In the genomic region with DNA sequence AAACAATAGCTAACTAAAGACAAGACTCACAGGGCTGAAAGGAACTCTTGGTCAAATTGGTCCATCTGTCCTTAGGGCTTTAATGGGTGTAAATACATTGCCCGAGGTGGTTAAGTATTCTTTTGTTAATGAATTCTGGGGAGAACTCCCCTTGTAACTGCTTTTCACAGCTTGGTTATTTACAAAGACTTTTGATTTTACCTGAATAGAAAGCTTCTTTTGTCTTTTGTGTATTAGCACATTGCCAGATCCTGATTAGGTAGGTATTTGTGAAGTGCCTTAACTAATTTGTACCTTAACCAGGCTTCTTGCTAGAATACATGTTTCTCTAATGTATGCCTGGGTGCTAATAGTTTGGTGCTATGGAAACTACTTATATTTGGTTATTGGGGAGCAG, we compare ENCODE assay signal across 11 cellular contexts. TPM values are rescaled to one million over a fixed set of nuclear protein-coding genes. Genes with fewer than 3 reads are reported as not detected.
DNase-seq lines count a peak whose midpoint lies in the region; ATAC-seq and TF ChIP-seq lines count a peak whose summit lies in the region.
"Had no signal": no experiment of that assay in that cellular context is flagged by ENCODE, and none has a peak within 500 bp of the region (broad histone marks: within the 10 kb centered on the region; RNA-seq: fewer than 3 reads in every experiment).

No MANE protein-coding gene starts in this region.

- DNase-seq in stimulated activated naive CD8-positive, alpha-beta T cell treated with anti-CD3 and anti-CD28 coated beads, Interleukin-15, Interleukin-2, amounts not matched to agents 100 U/mL and 50 U/mL, for 24 hours: no peak
- no peak for DNase-seq in brain microvascular endothelial cell
- no peak for DNase-seq in vagina (ENCODE audit: extremely low spot score in 2 of 2)
- DNase-seq in T-helper 9 cell: no peak
- no peak for DNase-seq in HEK293T (ENCODE audit: extremely low spot score)
- no peak for DNase-seq in NCI-H1436 treated with DMSO at 0.1 percent for 48 hours (lab: John Stamatoyannopoulos, UW)
- DNase-seq: Caco-2, left ventricle myocardium superior, SHP77 treated with DMSO at 0.1 percent for 48 hours had no signal

- no peak for TF ChIP-seq POLR2A in vagina (IDR thresholded peaks at IDR 0.05)

- H3K27ac ChIP-seq in brain microvascular endothelial cell (peak overlapping the region; percentile 59), muscle layer of duodenum (ENCODE audit: low read length) (peak overlapping the region; percentile 79), vagina (peak overlapping the region; percentile 82)

- peak overlapping the region; percentile 97 for H3K27ac Mint-ChIP-seq in stimulated activated naive CD8-positive, alpha-beta T cell treated with anti-CD3 and anti-CD28 coated beads, Interleukin-15, Interleukin-2, amounts not matched to agents 100 ng/mL and 50 ng/mL, for 24 hours

- no peaks in the 10 kb centered on the region for H3K27me3 Mint-ChIP-seq in stimulated activated naive CD8-positive, alpha-beta T cell treated with anti-CD3 and anti-CD28 coated beads, Interleukin-15, Interleukin-2, amounts not matched to agents 100 ng/mL and 50 ng/mL, for 24 hours

- no peak for TF ChIP-seq CTCF in brain microvascular endothelial cell (IDR thresholded peaks at IDR 0.05; ENCODE audit: low read depth, low read length, missing control alignments)
- TF ChIP-seq CTCF in vagina (IDR thresholded peaks at IDR 0.05): no peak

- peak overlapping the region; percentile 83 for H3K4me3 Mint-ChIP-seq in stimulated activated naive CD8-positive, alpha-beta T cell treated with anti-CD3 and anti-CD28 coated beads, Interleukin-15, Interleukin-2, amounts not matched to agents 100 ng/mL and 50 ng/mL, for 24 hours

- H3K36me3 Mint-ChIP-seq in stimulated activated naive CD8-positive, alpha-beta T cell treated with anti-CD3 and anti-CD28 coated beads, Interleukin-15, Interleukin-2, amounts not matched to agents 100 ng/mL and 50 ng/mL, for 24 hours (ENCODE audit: low read depth): peaks cover 65% of the 10 kb centered on the region

- ATAC-seq in stimulated activated naive CD8-positive, alpha-beta T cell treated with anti-CD3 and anti-CD28 coated beads, Interleukin-15, Interleukin-2, amounts not matched to agents 100 U/mL and 50 U/mL, for 24 hours: no peak
- ATAC-seq: left ventricle myocardium superior had no signal

- no peaks in the 10 kb centered on the region for H3K9me3 Mint-ChIP-seq in stimulated activated naive CD8-positive, alpha-beta T cell treated with anti-CD3 and anti-CD28 coated beads, Interleukin-15, Interleukin-2, amounts not matched to agents 100 ng/mL and 50 ng/mL, for 24 hours

- H3K9me3 ChIP-seq in muscle layer of duodenum (ENCODE audit: control insufficient read depth in 1 of 2, low read length in 2 of 2) (no peaks in the 10 kb centered on the region), vagina (no peaks in the 10 kb centered on the region)
- H3K9me3 ChIP-seq: Caco-2 had no signal

- H3K36me3 ChIP-seq in brain microvascular endothelial cell (replicated peaks): peaks cover 21% of the 10 kb centered on the region
- H3K36me3 ChIP-seq in muscle layer of duodenum (ENCODE audit: control insufficient read depth in 1 of 2, insufficient read depth in 2 of 2, low read length in 2 of 2): peaks cover 0 to 19% of the 10 kb centered on the region in 2 donors
- no peaks in the 10 kb centered on the region for H3K36me3 ChIP-seq in vagina

- H3K27me3 ChIP-seq in brain microvascular endothelial cell (replicated peaks) (no peaks in the 10 kb centered on the region), muscle layer of duodenum (ENCODE audit: low read depth, low read length) (no peaks in the 10 kb centered on the region), vagina (no peaks in the 10 kb centered on the region)

- in situ Hi-C loops in brain microvascular endothelial cell (cut with HindIII; ENCODE audit: low pct_ligation_motif_present, low sequenced_read_pairs): no loop called here

- POLR2A ChIA-PET in HEK293T (lab: Yijun Ruan, JAX): interaction anchor here (0.8 to 4.4 kb wide), 5 partner anchors 12 to 104 kb away, joined by 3 to 42 read pairs (median 13); a partner anchor contains a TSS

- H3K4me3 ChIP-seq in brain microvascular endothelial cell (ENCODE audit: low read depth, low read length) (no peak overlapping the region), muscle layer of duodenum (ENCODE audit: low read depth in 1 of 2, low read length in 2 of 2) (no peak overlapping the region), vagina (no peak overlapping the region)

- peaks cover 86% of the 10 kb centered on the region for H3K4me1 Mint-ChIP-seq in stimulated activated naive CD8-positive, alpha-beta T cell treated with anti-CD3 and anti-CD28 coated beads, Interleukin-15, Interleukin-2, amounts not matched to agents 100 ng/mL and 50 ng/mL, for 24 hours (ENCODE audit: low read depth)

- CTCF ChIA-PET in HEK293T (lab: Yijun Ruan, JAX): interaction anchor here (0.6 to 5.7 kb wide), 4 partner anchors 58 to 1202 kb away, joined by 3 to 31 read pairs (median 4); no protein-coding TSS in a partner anchor

- intact Hi-C loops in vagina (cut with DNase I): no loop called here

- peaks cover 14 to 67% of the 10 kb centered on the region in 2 donors for H3K4me1 ChIP-seq in muscle layer of duodenum (ENCODE audit: control insufficient read depth in 1 of 2, insufficient read depth in 2 of 2, low read length in 2 of 2)
- peaks cover 98% of the 10 kb centered on the region for H3K4me1 ChIP-seq in vagina

TF ChIP-seq in HEK293T, 16 proteins besides CTCF, POLR2A, EP300 and RAD21:
- no peak for TF ChIP-seq ARNT (IDR thresholded peaks at IDR 0.05)
- TF ChIP-seq CTBP1 (IDR thresholded peaks at IDR 0.05; ENCODE audit: borderline replicate concordance): no peak
- TF ChIP-seq BHLHE40 (IDR thresholded peaks at IDR 0.05; ENCODE audit: borderline replicate concordance): no peak
- no peak for TF ChIP-seq HDGF (IDR thresholded peaks at IDR 0.05; ENCODE audit: borderline replicate concordance)
- TF ChIP-seq L3MBTL2 (conservative IDR thresholded peaks at IDR 0.05): no peak
- no peak for TF ChIP-seq FOXA1 (IDR thresholded peaks at IDR 0.05)
- no peak for TF ChIP-seq ZNF384 (IDR thresholded peaks at IDR 0.05)
- TF ChIP-seq NFRKB (IDR thresholded peaks at IDR 0.05): no peak
- no peak for TF ChIP-seq SP1 (IDR thresholded peaks at IDR 0.05)
- no peak for TF ChIP-seq LEF1 (IDR thresholded peaks at IDR 0.05; ENCODE audit: borderline replicate concordance)
- no peak for TF ChIP-seq FOXK2 (IDR thresholded peaks at IDR 0.05)
- no peak for TF ChIP-seq TARDBP (IDR thresholded peaks at IDR 0.05)
- TF ChIP-seq, protein P1, sequence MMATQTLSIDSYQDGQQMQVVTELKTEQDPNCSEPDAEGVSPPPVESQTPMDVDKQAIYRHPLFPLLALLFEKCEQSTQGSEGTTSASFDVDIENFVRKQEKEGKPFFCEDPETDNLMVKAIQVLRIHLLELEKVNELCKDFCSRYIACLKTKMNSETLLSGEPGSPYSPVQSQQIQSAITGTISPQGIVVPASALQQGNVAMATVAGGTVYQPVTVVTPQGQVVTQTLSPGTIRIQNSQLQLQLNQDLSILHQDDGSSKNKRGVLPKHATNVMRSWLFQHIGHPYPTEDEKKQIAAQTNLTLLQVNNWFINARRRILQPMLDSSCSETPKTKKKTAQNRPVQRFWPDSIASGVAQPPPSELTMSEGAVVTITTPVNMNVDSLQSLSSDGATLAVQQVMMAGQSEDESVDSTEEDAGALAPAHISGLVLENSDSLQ (IDR thresholded peaks at IDR 0.05): no peak
- no peak for TF ChIP-seq SUZ12 (IDR thresholded peaks at IDR 0.05)
- TF ChIP-seq ELF4 (IDR thresholded peaks at IDR 0.05): no peak
- no peak for TF ChIP-seq FOXM1 (IDR thresholded peaks at IDR 0.05; ENCODE audit: borderline replicate concordance)

RNA-seq across cellular contexts. Expression of a gene that starts 14.0 kb away (rescaled TPM):
- 100 TPM for total RNA-seq in vagina
